Comparison of ENCODE assay signal across 9 cellular contexts in the genomic region with DNA sequence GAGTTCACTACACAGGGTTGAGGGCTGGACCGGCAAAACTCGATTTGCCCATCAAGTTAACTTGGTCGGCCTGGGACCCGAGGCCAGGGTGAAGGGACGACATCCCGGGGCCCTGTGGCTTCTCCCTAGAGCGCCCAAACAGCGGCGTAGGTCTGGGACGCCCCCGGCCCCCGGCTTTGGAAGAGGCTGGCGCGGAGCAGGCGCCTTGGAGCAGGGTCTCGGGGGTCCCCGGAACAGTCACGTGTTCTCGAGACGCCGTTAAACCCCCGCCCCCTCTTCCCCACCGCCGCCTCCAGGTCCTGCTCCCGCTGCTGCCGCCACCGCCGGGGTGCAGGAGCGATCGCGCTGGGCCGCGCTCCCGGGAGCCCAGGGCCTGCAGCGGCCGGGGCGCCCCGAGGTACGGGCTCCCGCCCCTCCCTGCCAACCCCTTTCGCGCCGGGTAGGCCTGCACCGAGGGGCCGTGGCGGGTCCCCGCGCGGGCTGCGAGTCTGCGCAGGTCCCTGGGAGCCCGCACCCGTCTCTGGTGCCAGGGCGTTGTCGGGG. TPM values are rescaled to one million over a fixed set of nuclear protein-coding genes. Genes with fewer than 3 reads are reported as not detected.
DNase-seq lines count a peak whose midpoint lies in the region; ATAC-seq, FAIRE-seq and TF ChIP-seq lines count a peak whose summit lies in the region.
"Had no signal": no experiment of that assay in that cellular context is flagged by ENCODE, and none has a peak within 500 bp of the region (broad histone marks: within the 10 kb centered on the region; RNA-seq: fewer than 3 reads in every experiment).

A gene (plus strand): TSS at position 289 of the 543 bp plus-strand sequence. CDS start 6,382 bp downstream, outside the sequence.

- H3K9me3 ChIP-seq in HUES64 (ENCODE audit: insufficient read depth, low read depth, low read length): no peaks in the 10 kb centered on the region
- no peaks in the 10 kb centered on the region for H3K9me3 ChIP-seq in ectodermal cell (ENCODE audit: control insufficient read depth, low read length)
- H3K9me3 ChIP-seq in liver (ENCODE audit: control insufficient read depth in 4 of 4, low read length in 3 of 4): no peaks in the 10 kb centered on the region
- no peaks in the 10 kb centered on the region for H3K9me3 ChIP-seq in spleen
- no peaks in the 10 kb centered on the region for H3K9me3 ChIP-seq in small intestine (ENCODE audit: control insufficient read depth, low read depth)

- peak within 1 kb of the TSS; percentile 84 for H3K4me3 ChIP-seq in HUES64 (ENCODE audit: low read length)
- H3K4me3 ChIP-seq in ectodermal cell (ENCODE audit: insufficient read depth, low read depth, low read length): peak within 1 kb of the TSS; percentile 52
- peak within 1 kb of the TSS in 2 of 3 donors; percentile 31 to 48 for H3K4me3 ChIP-seq in liver (ENCODE audit: low read depth in 1 of 3, low read length in 3 of 3)
- H3K4me3 ChIP-seq in spleen: peak within 1 kb of the TSS; percentile 4 to 66 (median 34)
- H3K4me3 ChIP-seq in small intestine (ENCODE audit: low read depth in 1 of 2, low read length in 2 of 2): peak within 1 kb of the TSS in 1 of 2 donors; percentile 5

- under 1% methylated on average over 55 of the region's 55 CpGs for WGBS in HUES64
- 0 to 1% methylated on average over 55 of the region's 55 CpGs for WGBS in ectodermal cell, 2 experiments
- 3% methylated on average over 55 of the region's 55 CpGs for WGBS in liver
- WGBS in spleen, 5 donors: 3 to 8% (median 3%) methylated on average over 22 to 55 of the region's 55 CpGs
- WGBS in small intestine, 3 donors: 2 to 8% (median 6%) methylated on average over 31 to 55 of the region's 55 CpGs

- H3K36me3 ChIP-seq in HUES64 (ENCODE audit: insufficient read depth, low read length) (no peaks in the 10 kb centered on the region), ectodermal cell (ENCODE audit: control insufficient read depth, insufficient read depth, low read length) (no peaks in the 10 kb centered on the region), liver (ENCODE audit: control insufficient read depth in 4 of 4, insufficient read depth in 3 of 4, low read depth in 1 of 4, low read length in 3 of 4) (no peaks in the 10 kb centered on the region), spleen (no peaks in the 10 kb centered on the region), small intestine (ENCODE audit: control insufficient read depth in 2 of 2, insufficient read depth in 2 of 2, low read length in 2 of 2) (no peaks in the 10 kb centered on the region)

- TF ChIP-seq RAD21 in liver (IDR thresholded peaks at IDR 0.05): no peak

- H3K9ac ChIP-seq in HUES64 (ENCODE audit: low read depth, low read length) (peak within 1 kb of the TSS; percentile 54; the same call in 1 of the 2 replicates), liver (ENCODE audit: low read depth in 1 of 2, low read length in 2 of 2) (no peak within 1 kb of the TSS)

- ATAC-seq in GM19452 (IDR thresholded peaks at IDR 0.05; ENCODE audit: unreplicated experiment) (no peak), GM21515 (IDR thresholded peaks at IDR 0.05; ENCODE audit: unreplicated experiment) (no peak)

- FAIRE-seq in small intestine (lab: Jason Lieb, UNC): no peak

- H3K27me3 ChIP-seq in HUES64 (ENCODE audit: insufficient read depth, low read length) (peaks cover 70% of the 10 kb centered on the region), ectodermal cell (ENCODE audit: control insufficient read depth, insufficient read depth, low read length, poor library complexity, severe bottlenecking) (peaks cover 53% of the 10 kb centered on the region), liver (ENCODE audit: control insufficient read depth in 4 of 4, insufficient read depth in 4 of 4, low read length in 3 of 4) (peaks cover 0 to 17% (median 8%) of the 10 kb centered on the region in 4 donors), spleen (replicated peaks in 1 of 7) (peaks cover 0 to 63% (median 23%) of the 10 kb centered on the region in 7 donors), small intestine (ENCODE audit: control insufficient read depth in 2 of 2, insufficient read depth in 2 of 2, low read length in 2 of 2) (peaks cover 4 to 11% of the 10 kb centered on the region in 2 donors)

- peaks cover 4% of the 10 kb centered on the region; the same call in 1 of the 2 replicates for H3K4me1 ChIP-seq in HUES64 (ENCODE audit: insufficient read depth, low read length)
- H3K4me1 ChIP-seq in ectodermal cell (ENCODE audit: control insufficient read depth, insufficient read depth, low read length): no peaks in the 10 kb centered on the region
- H3K4me1 ChIP-seq in liver (ENCODE audit: control insufficient read depth in 4 of 4, insufficient read depth in 4 of 4, low read length in 3 of 4): peaks cover 5 to 13% (median 10%) of the 10 kb centered on the region in 4 donors
- peaks cover 0 to 19% (median 13%) of the 10 kb centered on the region in 6 donors for H3K4me1 ChIP-seq in spleen
- no peaks in the 10 kb centered on the region for H3K4me1 ChIP-seq in small intestine (ENCODE audit: control insufficient read depth in 2 of 2, insufficient read depth in 1 of 2, low read depth in 1 of 2, low read length in 1 of 2)

- H3K27ac ChIP-seq in HUES64 (ENCODE audit: low read depth, low read length) (no peak within 1 kb of the TSS), ectodermal cell (ENCODE audit: insufficient read depth, low read depth, low read length, poor library complexity, severe bottlenecking) (no peak within 1 kb of the TSS), liver (ENCODE audit: low read depth in 1 of 2, low read length in 2 of 2) (peak within 1 kb of the TSS; percentile 1 to 54), spleen (peak within 1 kb of the TSS; percentile 7 to 86 (median 80)), small intestine (ENCODE audit: low read depth in 1 of 2, low read length in 1 of 2) (no peak within 1 kb of the TSS)

- TF ChIP-seq CTCF in liver (IDR thresholded peaks at IDR 0.05; ENCODE audit: low read depth, low read length, missing input control): no peak
- TF ChIP-seq CTCF in spleen (IDR thresholded peaks at IDR 0.05 in 8 of 11, conservative IDR thresholded peaks at IDR 0.05 in 3 of 11): no peak

- TF ChIP-seq POLR2A in spleen (IDR thresholded peaks at IDR 0.05): no peak

- DNase-seq in spleen: no peak
- no peak for DNase-seq in small intestine
- DNase-seq in HT-29 (ENCODE audit: low spot score): no peak
- DNase-seq: DMS 273 treated with DMSO at 0.1 percent for 48 hours had no signal

- intact Hi-C loops in spleen (cut with DNase I; ENCODE audit: low total_unique reads): no loop called here

TF ChIP-seq in liver, 16 proteins besides CTCF, POLR2A, EP300 and RAD21:
- TF ChIP-seq YY1 (IDR thresholded peaks at IDR 0.05) (no peak), NR2F2 (IDR thresholded peaks at IDR 0.05) (no peak), HNF4A (conservative IDR thresholded peaks at IDR 0.05) (no peak), SP1 (IDR thresholded peaks at IDR 0.05) (no peak), FOXA1 (IDR thresholded peaks at IDR 0.05) (no peak), TAF1 (conservative IDR thresholded peaks at IDR 0.05) (no peak), GABPA (IDR thresholded peaks at IDR 0.05 in 1 of 2, conservative IDR thresholded peaks at IDR 0.05 in 1 of 2) (no peak), RXRA (IDR thresholded peaks at IDR 0.05) (no peak), FOXA2 (IDR thresholded peaks at IDR 0.05) (no peak), HNF4G (IDR thresholded peaks at IDR 0.05) (no peak), JUND (IDR thresholded peaks at IDR 0.05) (no peak), EGR1 (IDR thresholded peaks at IDR 0.05; ENCODE audit: low read depth in 2 of 2) (no peak)
- TF ChIP-seq, protein P1, sequence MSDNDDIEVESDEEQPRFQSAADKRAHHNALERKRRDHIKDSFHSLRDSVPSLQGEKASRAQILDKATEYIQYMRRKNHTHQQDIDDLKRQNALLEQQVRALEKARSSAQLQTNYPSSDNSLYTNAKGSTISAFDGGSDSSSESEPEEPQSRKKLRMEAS (IDR thresholded peaks at IDR 0.05): no peak
- TF ChIP-seq, protein P2, sequence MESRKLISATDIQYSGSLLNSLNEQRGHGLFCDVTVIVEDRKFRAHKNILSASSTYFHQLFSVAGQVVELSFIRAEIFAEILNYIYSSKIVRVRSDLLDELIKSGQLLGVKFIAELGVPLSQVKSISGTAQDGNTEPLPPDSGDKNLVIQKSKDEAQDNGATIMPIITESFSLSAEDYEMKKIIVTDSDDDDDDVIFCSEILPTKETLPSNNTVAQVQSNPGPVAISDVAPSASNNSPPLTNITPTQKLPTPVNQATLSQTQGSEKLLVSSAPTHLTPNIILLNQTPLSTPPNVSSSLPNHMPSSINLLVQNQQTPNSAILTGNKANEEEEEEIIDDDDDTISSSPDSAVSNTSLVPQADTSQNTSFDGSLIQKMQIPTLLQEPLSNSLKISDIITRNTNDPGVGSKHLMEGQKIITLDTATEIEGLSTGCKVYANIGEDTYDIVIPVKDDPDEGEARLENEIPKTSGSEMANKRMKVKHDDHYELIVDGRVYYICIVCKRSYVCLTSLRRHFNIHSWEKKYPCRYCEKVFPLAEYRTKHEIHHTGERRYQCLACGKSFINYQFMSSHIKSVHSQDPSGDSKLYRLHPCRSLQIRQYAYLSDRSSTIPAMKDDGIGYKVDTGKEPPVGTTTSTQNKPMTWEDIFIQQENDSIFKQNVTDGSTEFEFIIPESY (IDR thresholded peaks at IDR 0.05): no peak

RNA-seq across cellular contexts. Expression of the gene that starts here (rescaled TPM):
- polyA plus RNA-seq in HUES64 (2013, experiment 1 of 2): 0.80 TPM
- 1.5 TPM for polyA plus RNA-seq in HUES64 (2013, experiment 2 of 2)
- 0.48 TPM for polyA plus RNA-seq in ectodermal cell (2013, experiment 1 of 4)
- polyA plus RNA-seq in ectodermal cell (2013, experiment 2 of 4): 0.75 TPM
- polyA plus RNA-seq in ectodermal cell (2013, experiment 3 of 4): 0.53 TPM
- 0.73 TPM for polyA plus RNA-seq in ectodermal cell (2013, experiment 4 of 4)
- total RNA-seq in liver (under 1 TPM; 0.28 to 0.50 TPM), spleen (1 to 10 TPM; 3.6 to 8.4 (median 5.4) TPM)
- polyA plus RNA-seq in liver (under 1 TPM; 0.24 to 0.51 TPM), spleen (1 to 10 TPM in 2 of 3 donors, under 1 TPM in 1; 0.77 to 2.3 (median 1.3) TPM), small intestine (under 1 TPM in 1 of 3 donors, not detected in 2; 0.19 TPM)
- total RNA-seq in HT-29 (2014; rRNA removed; shearing (Covaris generic)): not detected in 2 replicates

Comparison
In these comparisons a context has a peak if more than half of its experiments do, and no peak if none do; other contexts are left out.
1. H3K27ac ChIP-seq: peak in liver (2 of 2) and spleen (8 of 8); none in HUES64 (single experiment), ectodermal cell (single experiment) and small intestine (0 of 2).